ENCODE assay signal across 8 cellular contexts in genomic region chr18:3595282-3596273, GRCh38.
DNase-seq lines count a peak whose midpoint lies in the region; ATAC-seq, FAIRE-seq and TF ChIP-seq lines count a peak whose summit lies in the region.

No MANE protein-coding gene starts in this region.

- peak; percentile 61 for FAIRE-seq in urothelium cell line (lab: Jason Lieb, UNC)

- DNase-seq in stimulated activated CD4-positive, alpha-beta T cell treated with anti-CD3 and anti-CD28 coated beads, Interleukin-15, amount 100 ng/mL, for 24 hours: peak; percentile 39
- DNase-seq in stimulated activated CD4-positive, alpha-beta T cell treated with anti-CD3 and anti-CD28 coated beads, Interleukin-4, amount 100 ng/mL, for 1 hour: no peak
- peak; percentile 64 for DNase-seq in NCI-H2029 (lab: John Stamatoyannopoulos, UW)
- peak; percentile 94 for DNase-seq in epithelial cell of esophagus (ENCODE audit: low read depth)
- peak; percentile 78 for DNase-seq in urothelium cell line (ENCODE audit: low spot score)

- peak; percentile 63 for ATAC-seq in HG02884 (IDR thresholded peaks at IDR 0.05; ENCODE audit: unreplicated experiment)

- H3K27ac ChIP-seq in mucosa of rectum (ENCODE audit: low read depth in 2 of 2, low read length in 2 of 2): peak overlapping the region; percentile 95 to 98

- H3K36me3 ChIP-seq in mucosa of rectum (ENCODE audit: control insufficient read depth in 2 of 2, insufficient read depth in 2 of 2, low read length in 2 of 2): peaks cover 0 to 3% of the 10 kb centered on the region in 2 donors

- H3K27me3 ChIP-seq in mucosa of rectum (ENCODE audit: control insufficient read depth in 2 of 2, insufficient read depth in 2 of 2, low read length in 2 of 2): no peaks in the 10 kb centered on the region

- TF ChIP-seq CTCF in WI38 (IDR thresholded peaks at IDR 0.05; ENCODE audit: low read depth, low read length) (no peak), epithelial cell of esophagus (IDR thresholded peaks at IDR 0.05; ENCODE audit: insufficient read depth, low read depth, low read length, missing control alignments) (no peak)

- peak overlapping the region; percentile 74 to 85 for H3K9ac ChIP-seq in mucosa of rectum (ENCODE audit: low read depth in 1 of 2, low read length in 2 of 2)

- H3K9me3 ChIP-seq in mucosa of rectum (ENCODE audit: control insufficient read depth in 2 of 2, low read length in 2 of 2): no peaks in the 10 kb centered on the region

- peaks cover 33 to 40% of the 10 kb centered on the region in 2 donors for H3K4me1 ChIP-seq in mucosa of rectum (ENCODE audit: control insufficient read depth in 2 of 2, insufficient read depth in 2 of 2, low read length in 2 of 2)

- H3K4me3 ChIP-seq in WI38 (ENCODE audit: low read depth, low read length) (peak overlapping the region; percentile 65), epithelial cell of esophagus (ENCODE audit: low read length) (peak overlapping the region; percentile 37), mucosa of rectum (ENCODE audit: low read length in 2 of 2) (peak overlapping the region; percentile 71 to 81)
